10 cellular contexts compared by ENCODE assay signal in genomic region chr10:77592946-77593636, GRCh38. TPM values are rescaled to one million over a fixed set of nuclear protein-coding genes. Genes with fewer than 3 reads are reported as not detected.
DNase-seq lines count a peak whose midpoint lies in the region; ATAC-seq and TF ChIP-seq lines count a peak whose summit lies in the region.
"Had no signal": no experiment of that assay in that cellular context is flagged by ENCODE, and none has a peak within 500 bp of the region (broad histone marks: within the 10 kb centered on the region; RNA-seq: fewer than 3 reads in every experiment).

No MANE protein-coding gene starts in this region.

- H3K9ac ChIP-seq in stomach smooth muscle (ENCODE audit: low read length in 2 of 2), result no peak overlapping the region

- peaks cover 0 to 22% of the 10 kb centered on the region in 2 donors for H3K4me1 ChIP-seq in adrenal gland (replicated peaks in 1 of 2)
- peaks cover 48% of the 10 kb centered on the region for H3K4me1 ChIP-seq in stomach smooth muscle (ENCODE audit: control insufficient read depth, insufficient read depth, low read length)

- TF ChIP-seq CTCF in adrenal gland (IDR thresholded peaks at IDR 0.05), result no peak

- no peaks in the 10 kb centered on the region for H3K36me3 ChIP-seq in adrenal gland (replicated peaks in 1 of 2)
- H3K36me3 ChIP-seq in stomach smooth muscle (ENCODE audit: control insufficient read depth in 2 of 2, insufficient read depth in 2 of 2, low read length in 2 of 2), result no peaks in the 10 kb centered on the region

- intact Hi-C loops in adrenal gland (cut with DNase I), result no loop called here

- H3K9me3 ChIP-seq in adrenal gland (replicated peaks in 1 of 3) (no peaks in the 10 kb centered on the region), stomach smooth muscle (ENCODE audit: control insufficient read depth in 2 of 2, low read length in 2 of 2) (no peaks in the 10 kb centered on the region)

- TF ChIP-seq POLR2A in adrenal gland (IDR thresholded peaks at IDR 0.05), result no peak

- DNase-seq in HK-2 (ENCODE audit: unreplicated experiment), result peak; percentile 54
- peak in 6 of 7 donors; percentile 53 to 82 (median 64) for DNase-seq in adrenal gland
- DNase-seq in hepatic stellate cell (ENCODE audit: low spot score), result peak; percentile 93
- no peak for DNase-seq in NCI-H2171 treated with DMSO at 0.1 percent for 48 hours (lab: John Stamatoyannopoulos, UW)
- DNase-seq in stimulated activated CD4-positive, alpha-beta T cell treated with anti-CD3 and anti-CD28 coated beads, Interleukin-12 subunit alpha, Interleukin-12 subunit beta, amount 100 ng/mL, for 4 hours, result no peak
- DNase-seq in NCI-H82 (lab: John Stamatoyannopoulos, UW), result no peak

- 57 to 71% (median 61%) methylated on average over 5 of the region's 5 CpGs for WGBS in adrenal gland, 4 donors

- H3K4me3 ChIP-seq in adrenal gland (no peak overlapping the region), stomach smooth muscle (ENCODE audit: low read length in 2 of 2) (no peak overlapping the region)
- H3K4me3 ChIP-seq: GM12878, SK-N-MC had no signal

- ATAC-seq in GM18502 (IDR thresholded peaks at IDR 0.05; ENCODE audit: poor library complexity, unreplicated experiment), result no peak
- ATAC-seq: GM12878 had no signal

- H3K27me3 ChIP-seq in adrenal gland, result no peaks in the 10 kb centered on the region
- no peaks in the 10 kb centered on the region for H3K27me3 ChIP-seq in stomach smooth muscle (ENCODE audit: control insufficient read depth in 1 of 2, insufficient read depth in 2 of 2, low read length in 2 of 2)

- peak overlapping the region in 2 of 5 donors; percentile 47 to 52 for H3K27ac ChIP-seq in adrenal gland
- H3K27ac ChIP-seq in stomach smooth muscle (ENCODE audit: low read length), result peak overlapping the region; percentile 58
- H3K27ac ChIP-seq: SK-N-MC had no signal

RNA-seq across cellular contexts. Expression of gene KCNMA1, which starts 44.5 kb away (rescaled TPM):
- total RNA-seq in adrenal gland, result 10 to 100 TPM in 5 of 8 donors, 1 to 10 TPM in 3; 6.7 to 21.7 (median 13.2) TPM
- polyA plus RNA-seq in adrenal gland, result 10 to 100 TPM in 2 of 3 donors, 1 to 10 TPM in 1; 6.4 to 17.3 (median 11.7) TPM

Comparison
In these comparisons a context has a peak if more than half of its experiments do, and no peak if none do; other contexts are left out.
1. DNase-seq: peak in HK-2 (single experiment), adrenal gland (6 of 7) and hepatic stellate cell (single experiment); none in NCI-H2171 treated with DMSO at 0.1 percent for 48 hours (single experiment), stimulated activated CD4-positive, alpha-beta T cell treated with anti-CD3 and anti-CD28 coated beads, Interleukin-12 subunit alpha, Interleukin-12 subunit beta, amount 100 ng/mL, for 4 hours (single experiment) and NCI-H82 (single experiment).